Comparison of ENCODE assay signal across 18 cellular contexts in genomic region chr1:40377512-40377911, GRCh38. TPM values are rescaled to one million over a fixed set of nuclear protein-coding genes. Genes with fewer than 3 reads are reported as not detected.
DNase-seq lines count a peak whose midpoint lies in the region; ATAC-seq, FAIRE-seq and TF ChIP-seq lines count a peak whose summit lies in the region.
"Had no signal": no experiment of that assay in that cellular context is flagged by ENCODE, and none has a peak within 500 bp of the region (broad histone marks: within the 10 kb centered on the region; RNA-seq: fewer than 3 reads in every experiment).

No MANE protein-coding gene starts in this region.

- peak overlapping the region; percentile 74 for H3K4me3 Mint-ChIP-seq in T-helper 1 cell treated with Interleukin-12 subunit alpha and Interleukin-12 subunit beta and Interleukin-4 antibody, amounts not matched to agents 30 μg/mL and 1 μg/mL, for 36 hours
- H3K4me3 Mint-ChIP-seq in stimulated activated effector memory CD8-positive, alpha-beta T cell treated with anti-CD3 and anti-CD28 coated beads, Interleukin-12 subunit alpha, Interleukin-12 subunit beta, amount 100 ng/mL, for 72 hours, result peak overlapping the region; percentile 84
- H3K4me3 Mint-ChIP-seq in HFFc6, result no peak overlapping the region

- DNase-seq in T-helper 1 cell (no peak), K562 (ENCODE audit: extremely low read depth in 1 of 4, low spot score in 3 of 4) (peak in 1 of 4 experiments; percentile 49), NCI-H2227 treated with DMSO at 0.1 percent for 48 hours (lab: John Stamatoyannopoulos, UW) (no peak), HFFc6 (no peak)
- DNase-seq in stimulated activated effector memory CD8-positive, alpha-beta T cell treated with anti-CD3 and anti-CD28 coated beads, Interleukin-12 subunit alpha, Interleukin-12 subunit beta, amount 100 ng/mL, for 72 hours (ENCODE audit: low spot score in 2 of 2), result no peak
- DNase-seq: amniotic stem cell; cerebellar nuclear complex; EL; KBM-7; NCI-H1105; NCI-H2171 treated with DMSO at 0.1 percent for 48 hours; stimulated activated CD4-positive, alpha-beta T cell treated with anti-CD3 and anti-CD28 coated beads, Interleukin-4, amount 100 ng/mL, for 24 hours had no signal

- H3K27ac Mint-ChIP-seq in T-helper 1 cell treated with Interleukin-12 subunit alpha and Interleukin-12 subunit beta and Interleukin-4 antibody, amounts not matched to agents 30 μg/mL and 1 μg/mL, for 36 hours, result peak overlapping the region; percentile 60
- H3K27ac Mint-ChIP-seq in stimulated activated effector memory CD8-positive, alpha-beta T cell treated with anti-CD3 and anti-CD28 coated beads, Interleukin-12 subunit alpha, Interleukin-12 subunit beta, amount 100 ng/mL, for 72 hours, result peak overlapping the region; percentile 93
- H3K27ac Mint-ChIP-seq in HFFc6, result no peak overlapping the region

- no peak for ATAC-seq in K562
- no peak for ATAC-seq in stimulated activated effector memory CD8-positive, alpha-beta T cell treated with anti-CD3 and anti-CD28 coated beads, Interleukin-12 subunit alpha, Interleukin-12 subunit beta, amount 100 ng/mL, for 72 hours
- no peak for ATAC-seq in GM21737 (IDR thresholded peaks at IDR 0.05; ENCODE audit: unreplicated experiment)
- ATAC-seq: Right ventricle myocardium inferior had no signal

- no peaks in the 10 kb centered on the region for H3K9me3 ChIP-seq in Loucy (ENCODE audit: insufficient read depth, low read depth, low read length)
- H3K9me3 ChIP-seq in K562 (replicated peaks; ENCODE audit: control insufficient read depth, insufficient read depth, low read depth, low read length), result no peaks in the 10 kb centered on the region

- no peaks in the 10 kb centered on the region for H3F3A ChIP-seq in Loucy (ENCODE audit: low read depth)

- no peak for FAIRE-seq in K562 (lab: Jason Lieb, UNC)

- H3K4me2 ChIP-seq in Loucy (ENCODE audit: low read depth, low read length, poor library complexity, severe bottlenecking) (peak overlapping the region; percentile 46), K562 (ENCODE audit: insufficient read depth, low read length) (peak overlapping the region; percentile 89)

- H3K36me3 Mint-ChIP-seq in T-helper 1 cell treated with Interleukin-12 subunit alpha and Interleukin-12 subunit beta and Interleukin-4 antibody, amounts not matched to agents 30 μg/mL and 1 μg/mL, for 36 hours (ENCODE audit: low read depth), result peaks cover 34% of the 10 kb centered on the region
- peaks cover 95% of the 10 kb centered on the region for H3K36me3 Mint-ChIP-seq in stimulated activated effector memory CD8-positive, alpha-beta T cell treated with anti-CD3 and anti-CD28 coated beads, Interleukin-12 subunit alpha, Interleukin-12 subunit beta, amount 100 ng/mL, for 72 hours
- peaks cover 7% of the 10 kb centered on the region; the same call in 1 of the 2 replicates for H3K36me3 Mint-ChIP-seq in HFFc6 (ENCODE audit: low read depth)

- H3K9me3 Mint-ChIP-seq in T-helper 1 cell treated with Interleukin-12 subunit alpha and Interleukin-12 subunit beta and Interleukin-4 antibody, amounts not matched to agents 30 μg/mL and 1 μg/mL, for 36 hours, result no peaks in the 10 kb centered on the region
- H3K9me3 Mint-ChIP-seq in stimulated activated effector memory CD8-positive, alpha-beta T cell treated with anti-CD3 and anti-CD28 coated beads, Interleukin-12 subunit alpha, Interleukin-12 subunit beta, amount 100 ng/mL, for 72 hours, result no peaks in the 10 kb centered on the region
- H3K9me3 Mint-ChIP-seq in HFFc6, result no peaks in the 10 kb centered on the region

- H3K27me3 Mint-ChIP-seq in T-helper 1 cell treated with Interleukin-12 subunit alpha and Interleukin-12 subunit beta and Interleukin-4 antibody, amounts not matched to agents 30 μg/mL and 1 μg/mL, for 36 hours (ENCODE audit: low read depth), result no peaks in the 10 kb centered on the region
- H3K27me3 Mint-ChIP-seq in HFFc6 (ENCODE audit: insufficient read depth), result peaks cover 3% of the 10 kb centered on the region

- H3K9me1 ChIP-seq in K562 (ENCODE audit: control insufficient read depth, insufficient read depth, low read length), result no peaks in the 10 kb centered on the region

- 0% methylated on average over 1 of the region's 1 CpG for WGBS in K562 (ENCODE audit: insufficient coverage, low coverage, missing lambda C conversion rate)

- no peak for TF ChIP-seq RAD21 in K562 (CRISPR knock-in tag; conservative IDR thresholded peaks at IDR 0.05 in 1 of 2, IDR thresholded peaks at IDR 0.05 in 1 of 2)

- no peak for TF ChIP-seq EP300 in K562 (IDR thresholded peaks at IDR 0.05; ENCODE audit: low read length)

- H3K4me3 ChIP-seq in Loucy (ENCODE audit: low read length, poor library complexity, severe bottlenecking) (peak overlapping the region; percentile 18), K562 (no peak overlapping the region)

- H3K79me2 ChIP-seq in Loucy (ENCODE audit: insufficient read depth, low read length), result peaks cover 86% of the 10 kb centered on the region
- H3K79me2 ChIP-seq in K562 (ENCODE audit: control insufficient read depth, insufficient read depth, low read length), result peaks cover 95% of the 10 kb centered on the region

- TF ChIP-seq CTCF in Loucy (conservative IDR thresholded peaks at IDR 0.05; ENCODE audit: low read length) (no peak), K562 (IDR thresholded peaks at IDR 0.05 in 2 of 3, conservative IDR thresholded peaks at IDR 0.05 in 1 of 3; ENCODE audit: insufficient read depth in 2 of 3, low read depth in 1 of 3, low read length in 3 of 3) (no peak), HFFc6 (IDR thresholded peaks at IDR 0.05) (no peak)

- peak overlapping the region; percentile 53 for H3K27ac ChIP-seq in K562 (ENCODE audit: extremely low read depth, low read depth, low read length)
- H3K27ac ChIP-seq: 22Rv1, C4-2B had no signal

- POLR2A ChIA-PET in K562 (lab: Yijun Ruan, JAX), result interaction anchor here (1.0 to 1.4 kb wide), 4 partner anchors 8 to 158 kb away, joined by 3 to 4 read pairs (median 4); no protein-coding TSS in a partner anchor

- H4K20me1 ChIP-seq in Loucy (ENCODE audit: insufficient read depth, low read length, poor library complexity, severe bottlenecking) (peaks cover 6% of the 10 kb centered on the region), K562 (replicated peaks; ENCODE audit: control insufficient read depth, insufficient read depth, low read length) (no peaks in the 10 kb centered on the region)

- TF ChIP-seq POLR2A in K562 (conservative IDR thresholded peaks at IDR 0.05), result no peak

- no peaks in the 10 kb centered on the region for H3K9me2 ChIP-seq in Loucy (replicated peaks; ENCODE audit: low read depth, low read length)

- H3K27me3 ChIP-seq in Loucy (ENCODE audit: insufficient read depth, low read length, poor library complexity, severe bottlenecking), result no peaks in the 10 kb centered on the region
- no peaks in the 10 kb centered on the region for H3K27me3 ChIP-seq in K562 (ENCODE audit: control insufficient read depth in 2 of 2, insufficient read depth in 2 of 2, low read length in 2 of 2)

- H3K9ac ChIP-seq in Loucy (ENCODE audit: low read depth, low read length, poor library complexity, severe bottlenecking) (no peak overlapping the region), K562 (ENCODE audit: insufficient read depth in 1 of 2, low read depth in 2 of 2, low read length in 2 of 2) (peak overlapping the region in 1 of 2 experiments; percentile 83; a peak in 1 of 4 replicates)

- H2AFZ ChIP-seq in Loucy (ENCODE audit: low read length) (no peak overlapping the region), K562 (ENCODE audit: low read depth, low read length) (no peak overlapping the region)

- H3K4me1 ChIP-seq in Loucy (ENCODE audit: insufficient read depth, low read length, poor library complexity, severe bottlenecking) (peaks cover 52% of the 10 kb centered on the region), K562 (replicated peaks in 1 of 2; ENCODE audit: control insufficient read depth in 2 of 2, insufficient read depth in 2 of 2, low read length in 2 of 2) (peaks cover 32 to 54% of the 10 kb centered on the region in 2 experiments)

- no peaks in the 10 kb centered on the region for H3K36me3 ChIP-seq in Loucy (ENCODE audit: insufficient read depth, low read length)
- H3K36me3 ChIP-seq in K562 (ENCODE audit: control insufficient read depth, insufficient read depth, low read length), result peaks cover 32% of the 10 kb centered on the region

- H3K4me1 Mint-ChIP-seq in T-helper 1 cell treated with Interleukin-12 subunit alpha and Interleukin-12 subunit beta and Interleukin-4 antibody, amounts not matched to agents 30 μg/mL and 1 μg/mL, for 36 hours (ENCODE audit: low read depth), result peaks cover 58% of the 10 kb centered on the region
- peaks cover 56% of the 10 kb centered on the region for H3K4me1 Mint-ChIP-seq in stimulated activated effector memory CD8-positive, alpha-beta T cell treated with anti-CD3 and anti-CD28 coated beads, Interleukin-12 subunit alpha, Interleukin-12 subunit beta, amount 100 ng/mL, for 72 hours
- peaks cover 77% of the 10 kb centered on the region for H3K4me1 Mint-ChIP-seq in HFFc6 (ENCODE audit: low read depth)

- in situ Hi-C loops in K562 (cut with MboI), result no loop called here

- CTCF ChIA-PET in K562 (lab: Yijun Ruan, JAX; ENCODE audit: low intra/inter-chr PET ratio), result no interaction called here

- BruUV-seq in K562 (replicated peaks; lab: Mats Ljungman, UMichigan), result no TSS peak

- intact Hi-C loops in K562 (cut with micrococcal nuclease), result no loop called here

TF ChIP-seq in K562, 482 proteins besides CTCF, POLR2A, EP300 and RAD21 (continues in another document):
- TF ChIP-seq FOSL1 (tag; conservative IDR thresholded peaks at IDR 0.05), result peak; percentile 27; the same call in 1 of the 2 replicates
- no peak for TF ChIP-seq RBM25 (IDR thresholded peaks at IDR 0.05; ENCODE audit: low read depth, low read length, severe bottlenecking)

RNA-seq across cellular contexts. Expression of gene SMAP2, which starts 4.0 kb away (rescaled TPM):
- total RNA-seq in K562 (2011; cell fraction: chromatin; rRNA removed; ENCODE audit: low replicate concordance), result 77.4 and 118 TPM in 2 replicates
- 37.0 and 50.1 TPM in 2 replicates for total RNA-seq in K562 (2011; cell fraction: nucleolus; rRNA removed)
- 81.5 and 109 TPM in 2 replicates for total RNA-seq in K562 (2011; cell fraction: nucleoplasm; rRNA removed)
- total RNA-seq in K562 (2014; rRNA removed) (80.1 and 98.2 TPM in 2 replicates), K562 (2014; rRNA removed; fragmentation: Illumina TruSeq; extraction: Trizol) (94.1 and 101 TPM in 2 replicates), K562 (2015; rRNA removed; fragmentation: Illumina TruSeq; extraction: Trizol) (89.1 and 92.4 TPM in 2 replicates), K562 (2021) (109 and 117 TPM in 2 replicates)
- polyA plus RNA-seq in K562 (2011; rRNA removed) (114 and 124 TPM in 2 replicates), K562 (2014; fragmentation: Illumina TruSeq; extraction: Trizol) (173 and 212 TPM in 2 replicates), K562 (2014; fragmentation: Nextera tagmentation; extraction: Ambion mirVana) (10 to 100 TPM; 38.7 to 47.3 TPM), K562 (2014; rRNA removed) (89.4 and 94.7 TPM in 2 replicates)
- polyA plus RNA-seq in K562 (2011; cell fraction: cytosol; rRNA removed), result 98.8 and 132 TPM in 2 replicates
- polyA plus RNA-seq in K562 (2011; cell fraction: nucleus; rRNA removed), result 81.2 and 89.1 TPM in 2 replicates
- polyA plus RNA-seq in K562 (2012), result 100 and 128 TPM in 2 replicates
- polyA minus RNA-seq in K562 (2011; rRNA and poly(A)+ RNA removed), result 129 and 160 TPM in 2 replicates
- 71.4 and 74.3 TPM in 2 replicates for polyA minus RNA-seq in K562 (2011; cell fraction: cytosol; rRNA and poly(A)+ RNA removed)
- polyA minus RNA-seq in K562 (2011; cell fraction: nucleus; rRNA and poly(A)+ RNA removed), result 28.4 and 48.0 TPM in 2 replicates
- total RNA-seq in HFFc6 (2021; fragmentation: NEBNext Ultra II Directional; extraction: Animal tissue kit (Norgen Biotek cat#: 25700)), result 10 to 100 TPM; 27.7 to 37.5 (median 32.7) TPM
